ENCODE assay signal across 21 cellular contexts in the genomic region with DNA sequence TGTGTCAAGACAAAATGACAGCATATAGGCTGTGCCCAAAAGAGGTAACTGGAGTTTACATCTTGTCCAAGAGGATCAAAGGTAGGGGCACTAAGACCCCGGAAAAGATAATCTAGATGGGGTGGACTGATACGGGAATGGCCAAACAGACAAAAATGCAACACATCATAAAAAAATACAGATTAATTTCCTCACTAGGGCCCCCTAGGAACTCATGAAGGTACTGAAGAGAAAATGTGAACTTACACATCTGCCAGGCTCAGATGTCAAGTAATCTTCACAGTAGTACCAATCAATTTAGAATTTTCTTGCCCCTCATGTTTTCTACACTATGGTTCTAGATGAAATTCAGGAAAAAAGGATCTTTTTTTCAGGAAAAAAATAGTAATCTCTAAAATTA.
"Had no signal": no experiment of that assay in that cellular context is flagged by ENCODE, and none has a peak within 500 bp of the region (broad histone marks: within the 10 kb centered on the region; RNA-seq: fewer than 3 reads in every experiment).

No MANE protein-coding gene starts in this region.

- H3K36me3 ChIP-seq: breast epithelium, heart right ventricle, sigmoid colon, transverse colon, uterus had no signal

- H3K4me1 Mint-ChIP-seq: activated naive CD8-positive, alpha-beta T cell treated with anti-CD3 and anti-CD28 coated beads for 36 hours; central memory CD8-positive, alpha-beta T cell; naive B cell; stimulated activated memory B cell treated with anti-CD40 and anti-IgM and Interleukin-4, amounts not matched to agents 10 μg/mL and 1 μg/mL and 100 μg/mL, for 72 hours had no signal

- ATAC-seq: activated T-cell treated with anti-CD3 and anti-CD28 coated beads, Interleukin-2, amount 50 U/mL, for 4 hours; heart right ventricle; left colon; stimulated activated memory B cell treated with anti-CD40 and anti-IgM and Interleukin-4, amounts not matched to agents 10 μg/mL and 1 μg/mL and 100 μg/mL, for 72 hours had no signal

- H3K27ac ChIP-seq: breast epithelium, epithelial cell of prostate, heart right ventricle, sigmoid colon, transverse colon, uterus, VCaP had no signal

- H3K4me3 Mint-ChIP-seq: activated naive CD8-positive, alpha-beta T cell treated with anti-CD3 and anti-CD28 coated beads for 36 hours; activated T-cell treated with anti-CD3 and anti-CD28 coated beads, Interleukin-2, amount 50 U/mL, for 4 hours; central memory CD8-positive, alpha-beta T cell; naive B cell; stimulated activated memory B cell treated with anti-CD40 and anti-IgM and Interleukin-4, amounts not matched to agents 10 μg/mL and 1 μg/mL and 100 μg/mL, for 72 hours; T-helper 2 cell treated with Interferon-gamma antibody and Interleukin-4, amounts not matched to agents 5 μg/mL and 100 μg/mL, for 36 hours had no signal

- H3K36me3 Mint-ChIP-seq: activated naive CD8-positive, alpha-beta T cell treated with anti-CD3 and anti-CD28 coated beads for 36 hours; naive B cell; stimulated activated memory B cell treated with anti-CD40 and anti-IgM and Interleukin-4, amounts not matched to agents 10 μg/mL and 1 μg/mL and 100 μg/mL, for 72 hours had no signal

- H3K27me3 Mint-ChIP-seq: activated naive CD8-positive, alpha-beta T cell treated with anti-CD3 and anti-CD28 coated beads for 36 hours; central memory CD8-positive, alpha-beta T cell; naive B cell; stimulated activated memory B cell treated with anti-CD40 and anti-IgM and Interleukin-4, amounts not matched to agents 10 μg/mL and 1 μg/mL and 100 μg/mL, for 72 hours had no signal

- H3K4me3 ChIP-seq: breast epithelium, heart right ventricle, sigmoid colon, smooth muscle cell, transverse colon, uterus had no signal

- DNase-seq: activated CD4-positive, alpha-beta T cell treated with anti-CD3 and anti-CD28 coated beads, Interleukin-2, amount 50 U/mL, for 4 hours; activated CD8-positive, alpha-beta memory T cell treated with anti-CD3 and anti-CD28 coated beads, Interleukin-2, amount 50 U/mL, for 48 hours; activated naive CD4-positive, alpha-beta T cell treated with Interleukin-2 at 50 U/mL for 16 hours; activated naive CD8-positive, alpha-beta T cell treated with anti-CD3 and anti-CD28 coated beads for 36 hours; activated T-cell treated with anti-CD3 and anti-CD28 coated beads, Interleukin-2, amount 50 U/mL, for 4 hours; heart right ventricle; left colon; mesenchymal stem cell; naive B cell; retina; sigmoid colon; stimulated activated CD4-positive, alpha-beta T cell treated with anti-CD3 and anti-CD28 coated beads, Interleukin-15, amount 100 ng/mL, for 24 hours; transverse colon; uterus had no signal

- H3K27me3 ChIP-seq: breast epithelium, heart right ventricle, sigmoid colon, transverse colon, uterus had no signal

- H3K27ac Mint-ChIP-seq: activated naive CD8-positive, alpha-beta T cell treated with anti-CD3 and anti-CD28 coated beads for 36 hours; naive B cell; stimulated activated memory B cell treated with anti-CD40 and anti-IgM and Interleukin-4, amounts not matched to agents 10 μg/mL and 1 μg/mL and 100 μg/mL, for 72 hours; T-helper 2 cell treated with Interferon-gamma antibody and Interleukin-4, amounts not matched to agents 5 μg/mL and 100 μg/mL, for 36 hours had no signal

- H3K9me3 ChIP-seq: transverse colon, uterus had no signal
